Comparison of ENCODE assay signal across 21 cellular contexts in the genomic region with DNA sequence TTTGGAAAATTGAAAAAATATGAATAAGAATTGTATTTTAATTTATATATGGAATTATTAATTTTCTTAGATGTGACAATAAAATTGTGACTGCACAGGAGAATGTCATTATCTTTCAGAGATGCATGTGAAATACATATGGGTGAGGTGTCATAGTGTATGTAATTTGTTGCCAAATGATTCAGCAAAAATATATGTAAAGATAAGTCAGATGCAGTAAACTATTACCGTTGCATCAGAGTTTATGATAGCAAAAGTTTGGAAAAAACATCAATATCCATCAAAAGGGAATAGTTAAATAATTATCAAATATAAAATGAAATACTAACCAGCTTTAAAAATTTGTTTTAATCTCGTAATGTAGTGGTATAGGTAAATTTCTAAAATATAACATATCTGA. TPM values are rescaled to one million over a fixed set of nuclear protein-coding genes. Genes with fewer than 3 reads are reported as not detected.
DNase-seq lines count a peak whose midpoint lies in the region; ATAC-seq, FAIRE-seq and TF ChIP-seq lines count a peak whose summit lies in the region.
"Had no signal": no experiment of that assay in that cellular context is flagged by ENCODE, and none has a peak within 500 bp of the region (broad histone marks: within the 10 kb centered on the region; RNA-seq: fewer than 3 reads in every experiment).

No MANE protein-coding gene starts in this region.

- DNase-seq in ELR (ENCODE audit: low read depth) (peak; percentile 71), NCI-H460 (ENCODE audit: extremely low read depth, low read depth) (peak; percentile 75), RWPE2 (ENCODE audit: low spot score) (no peak), kidney (no peak), NCI-H774 (lab: John Stamatoyannopoulos, UW) (no peak), H9 (no peak), NCI-H69 (lab: John Stamatoyannopoulos, UW) (no peak), colonic mucosa (no peak)
- DNase-seq: CD4-positive, alpha-beta T cell; COR-L47; DND-41; Kasumi-1; MG63; NCI-H1417; NCI-H187 treated with DMSO at 0.1 percent for 48 hours; NCI-H2107; NCI-H510A treated with DMSO at 0.1 percent for 48 hours; SJCRH30 had no signal

- no peak overlapping the region for H3T11ph ChIP-seq in H9 (ENCODE audit: low read length)

- peaks cover 4% of the 10 kb centered on the region in 2 experiments; a peak in 2 of 4 replicates for H3K4me1 Mint-ChIP-seq in H9

- H3K27me3 ChIP-seq in RWPE2 (ENCODE audit: insufficient read depth, poor library complexity, severe bottlenecking) (no peaks in the 10 kb centered on the region), H9 (ENCODE audit: insufficient read depth, low read length) (no peaks in the 10 kb centered on the region), colonic mucosa (no peaks in the 10 kb centered on the region)
- H3K27me3 ChIP-seq: BLaER1, MG63, SJCRH30 had no signal

- H3K56ac ChIP-seq in H9 (ENCODE audit: insufficient read length, low read depth, low read length): no peak overlapping the region

- H3K36me3 Mint-ChIP-seq in H9 (ENCODE audit: insufficient read depth in 1 of 3, low read depth in 3 of 3): peaks cover 0 to 5% (median 2%) of the 10 kb centered on the region in 3 experiments; a peak in 2 of 7 replicates

- no peak overlapping the region for H3K23ac ChIP-seq in H9 (ENCODE audit: insufficient read length, low read depth, low read length)

- no peak overlapping the region for H3K4me2 ChIP-seq in H9 (ENCODE audit: insufficient read depth, insufficient read length, low read length)
- H3K4me2 ChIP-seq: BLaER1 had no signal

- H4K5ac ChIP-seq in H9 (ENCODE audit: insufficient read length, low read depth, low read length): no peak overlapping the region

- H2AK5ac ChIP-seq in H9 (ENCODE audit: insufficient read length, low read length): no peak overlapping the region

- H3K79me1 ChIP-seq in H9 (ENCODE audit: insufficient read depth, low read depth, low read length, poor library complexity, severe bottlenecking): no peaks in the 10 kb centered on the region

- peaks cover 0 to 3% of the 10 kb centered on the region in 2 experiments; a peak in 2 of 5 replicates for H3K9me3 Mint-ChIP-seq in H9
- H3K9me3 Mint-ChIP-seq: CD4-positive, alpha-beta T cell; T-helper 1 cell treated with Interleukin-12 subunit alpha and Interleukin-12 subunit beta and Interleukin-4 antibody, amounts not matched to agents 30 μg/mL and 1 μg/mL, for 36 hours had no signal

- ATAC-seq in RWPE2 (ENCODE audit: low read depth): peak; percentile 67; the same call in 2 of the 3 replicates

- no peaks in the 10 kb centered on the region for H3K23me2 ChIP-seq in H9 (ENCODE audit: insufficient read length, low read depth, low read length, poor library complexity, severe bottlenecking)

- H3K27me3 Mint-ChIP-seq in H9 (ENCODE audit: low read depth): no peaks in the 10 kb centered on the region
- H3K27me3 Mint-ChIP-seq: CD4-positive, alpha-beta T cell had no signal

- H3K4me1 ChIP-seq in RWPE2 (ENCODE audit: insufficient read depth, poor library complexity, severe bottlenecking): peaks cover 27% of the 10 kb centered on the region
- H3K4me1 ChIP-seq in kidney (ENCODE audit: control insufficient read depth in 1 of 2, insufficient read depth in 1 of 2, low read depth in 1 of 2, low read length in 2 of 2): no peaks in the 10 kb centered on the region
- H3K4me1 ChIP-seq in H9 (ENCODE audit: insufficient read depth, low read length): no peaks in the 10 kb centered on the region
- H3K4me1 ChIP-seq in colonic mucosa: no peaks in the 10 kb centered on the region
- H3K4me1 ChIP-seq: BLaER1, SJCRH30 had no signal

- H2BK15ac ChIP-seq in H9 (ENCODE audit: low read depth, low read length): no peak overlapping the region

- H3K4ac ChIP-seq in H9 (ENCODE audit: low read depth, low read length): no peak overlapping the region

- no peak overlapping the region for H2BK120ac ChIP-seq in H9 (ENCODE audit: low read depth, low read length, poor library complexity, severe bottlenecking)

- no peaks in the 10 kb centered on the region for H3K79me2 ChIP-seq in H9 (ENCODE audit: insufficient read depth, low read length)

- H3K4me3 ChIP-seq in RWPE2 (ENCODE audit: severe bottlenecking): no peak overlapping the region
- H3K4me3 ChIP-seq in kidney (ENCODE audit: low read length in 2 of 2): no peak overlapping the region
- H3K4me3 ChIP-seq in colonic mucosa: no peak overlapping the region
- H3K4me3 ChIP-seq: BLaER1, MG63, SJCRH30 had no signal

- no peak overlapping the region for H2BK5ac ChIP-seq in H9 (ENCODE audit: insufficient read length, low read length)

- H3K36me3 ChIP-seq in RWPE2 (ENCODE audit: low read depth): no peaks in the 10 kb centered on the region
- H3K36me3 ChIP-seq in kidney (ENCODE audit: control insufficient read depth in 1 of 2, insufficient read depth in 2 of 2, low read length in 2 of 2): no peaks in the 10 kb centered on the region
- H3K36me3 ChIP-seq in colonic mucosa: no peaks in the 10 kb centered on the region
- H3K36me3 ChIP-seq: BLaER1, MG63, SJCRH30 had no signal

- no peak overlapping the region for H3K18ac ChIP-seq in H9 (ENCODE audit: insufficient read length, low read depth, low read length)

- H2BK12ac ChIP-seq in H9 (ENCODE audit: insufficient read length, low read depth, low read length): no peak overlapping the region

- no peak overlapping the region for H2AFZ ChIP-seq in H9 (ENCODE audit: low read length)

- H3K27ac Mint-ChIP-seq in H9: no peak overlapping the region
- H3K27ac Mint-ChIP-seq: CD4-positive, alpha-beta T cell; T-helper 1 cell treated with Interleukin-12 subunit alpha and Interleukin-12 subunit beta and Interleukin-4 antibody, amounts not matched to agents 30 μg/mL and 1 μg/mL, for 36 hours had no signal

- TF ChIP-seq CTCF in RWPE2 (IDR thresholded peaks at IDR 0.05; ENCODE audit: poor library complexity, severe bottlenecking) (no peak), kidney (IDR thresholded peaks at IDR 0.05; ENCODE audit: borderline replicate concordance, extremely low read depth, insufficient read depth) (no peak), H9 (conservative IDR thresholded peaks at IDR 0.05) (no peak), colonic mucosa (IDR thresholded peaks at IDR 0.05) (no peak)

- no peak overlapping the region for H2BK20ac ChIP-seq in H9 (ENCODE audit: low read depth, low read length, poor library complexity, severe bottlenecking)

- intact Hi-C loops in kidney (cut with DNase I): no loop called here
- intact Hi-C loops in colonic mucosa (cut with DNase I): no loop called here

- H3K9me3 ChIP-seq in RWPE2 (ENCODE audit: severe bottlenecking): no peaks in the 10 kb centered on the region
- H3K9me3 ChIP-seq in kidney (ENCODE audit: control insufficient read depth in 1 of 2, low read length in 2 of 2): no peaks in the 10 kb centered on the region
- no peaks in the 10 kb centered on the region for H3K9me3 ChIP-seq in H9 (ENCODE audit: control insufficient read depth, low read depth, low read length)
- H3K9me3 ChIP-seq in colonic mucosa: no peaks in the 10 kb centered on the region
- H3K9me3 ChIP-seq: MG63, SJCRH30 had no signal

- no peak overlapping the region for H4K8ac ChIP-seq in H9 (replicated peaks; ENCODE audit: insufficient read length, low read depth, low read length)

- no peak overlapping the region for H3K14ac ChIP-seq in H9 (ENCODE audit: insufficient read depth, low read length)

- H4K91ac ChIP-seq in H9 (ENCODE audit: insufficient read length, low read depth, low read length): no peak overlapping the region

- no peak overlapping the region for H3K9ac ChIP-seq in kidney (ENCODE audit: low read length in 2 of 2)
- H3K9ac ChIP-seq in H9 (ENCODE audit: extremely low read depth, insufficient read length, low read length): no peak overlapping the region
- H3K9ac ChIP-seq in colonic mucosa (ENCODE audit: low read depth in 2 of 2, low read length in 2 of 2): no peak overlapping the region
- H3K9ac ChIP-seq: BLaER1 had no signal

- FAIRE-seq in kidney (lab: Jason Lieb, UNC): peak; percentile 70
- FAIRE-seq: GM12892 had no signal

- no peak overlapping the region for H3K4me3 Mint-ChIP-seq in H9
- H3K4me3 Mint-ChIP-seq: CD4-positive, alpha-beta T cell; T-helper 1 cell treated with Interleukin-12 subunit alpha and Interleukin-12 subunit beta and Interleukin-4 antibody, amounts not matched to agents 30 μg/mL and 1 μg/mL, for 36 hours had no signal

- H3K27ac ChIP-seq in RWPE2 (ENCODE audit: poor library complexity, severe bottlenecking) (peak overlapping the region; percentile 14), kidney (ENCODE audit: low read depth in 2 of 2, low read length in 2 of 2) (no peak overlapping the region), H9 (ENCODE audit: insufficient read length, low read depth, low read length) (no peak overlapping the region), colonic mucosa (no peak overlapping the region)
- H3K27ac ChIP-seq: BLaER1, SJCRH30 had no signal

- WGBS in H9 (ENCODE audit: extremely low coverage, insufficient read length, low lambda C conversion rate): no CpG with 5 or more reads among the region's 2 CpGs

- H4K20me1 ChIP-seq in H9 (ENCODE audit: control insufficient read depth, insufficient read depth, insufficient read length): no peaks in the 10 kb centered on the region
- H4K20me1 ChIP-seq: BLaER1 had no signal

RNA-seq across cellular contexts. Expression of gene SLC7A11, which starts 10.4 kb away (rescaled TPM):
- 208 and 225 TPM in 2 replicates for total RNA-seq in NCI-H460 (2014; rRNA removed; shearing (Covaris generic))
- polyA plus RNA-seq in NCI-H460 (2014; cell fraction: nucleus; rRNA removed): 151 and 264 TPM in 2 replicates
- total RNA-seq in kidney: 2.6 TPM
- 0.04 TPM for polyA plus RNA-seq in kidney (ENCODE audit: insufficient read depth, low read depth, low replicate concordance)
- 19.3 and 19.8 TPM in 2 replicates for total RNA-seq in H9 (2021)
- 1 to 10 TPM; 2.9 to 3.8 TPM for total RNA-seq in colonic mucosa

Comparison
In these comparisons a context has a peak if more than half of its experiments do, and no peak if none do; other contexts are left out.
1. DNase-seq: peak in ELR (single experiment) and NCI-H460 (single experiment); none in RWPE2 (single experiment), kidney (single experiment), NCI-H774 (single experiment), H9 (single experiment), NCI-H69 (single experiment) and colonic mucosa (single experiment).
2. RNA of gene SLC7A11, which starts 10.4 kb away (total RNA-seq): 208 to 225 TPM in NCI-H460; 19.3 to 19.8 TPM in H9, 2.9 to 3.8 TPM in colonic mucosa and 2.6 TPM in kidney (single experiment); every median in the first group is over 10 times any median in the second.